ENCODE assay signal across 7 cellular contexts in genomic region chr1:93847811-93848288, GRCh38. TPM values are rescaled to one million over a fixed set of nuclear protein-coding genes. Genes with fewer than 3 reads are reported as not detected.
DNase-seq lines count a peak whose midpoint lies in the region; ATAC-seq and TF ChIP-seq lines count a peak whose summit lies in the region.

No MANE protein-coding gene starts in this region.

- TF ChIP-seq CTCF in brain microvascular endothelial cell (IDR thresholded peaks at IDR 0.05; ENCODE audit: low read depth, low read length, missing control alignments) = no peak
- no peak for TF ChIP-seq CTCF in smooth muscle cell (IDR thresholded peaks at IDR 0.05; ENCODE audit: borderline replicate concordance, insufficient read depth, poor library complexity, severe bottlenecking)

- peak; percentile 30 for ATAC-seq in GM18502 (IDR thresholded peaks at IDR 0.05; ENCODE audit: poor library complexity, unreplicated experiment)
- ATAC-seq in HG02840 (IDR thresholded peaks at IDR 0.05; ENCODE audit: low FRiP score, unreplicated experiment) = peak; percentile 24

- H3K4me2 ChIP-seq in smooth muscle cell = peak overlapping the region; percentile 94

- peak overlapping the region; percentile 83 for H3K27ac ChIP-seq in brain microvascular endothelial cell
- peak overlapping the region; percentile 100 for H3K27ac ChIP-seq in smooth muscle cell (ENCODE audit: low read depth)

- H3K9ac ChIP-seq in smooth muscle cell (ENCODE audit: low read depth) = peak overlapping the region; percentile 72

- in situ Hi-C loops in brain microvascular endothelial cell (cut with HindIII; ENCODE audit: low pct_ligation_motif_present, low sequenced_read_pairs) = no loop called here

- H3K27me3 ChIP-seq in brain microvascular endothelial cell (replicated peaks) (no peaks in the 10 kb centered on the region), smooth muscle cell (ENCODE audit: low read depth) (no peaks in the 10 kb centered on the region)

- peak overlapping the region; percentile 96 for H2AFZ ChIP-seq in smooth muscle cell (ENCODE audit: low read depth)

- H3K36me3 ChIP-seq in brain microvascular endothelial cell (replicated peaks) (no peaks in the 10 kb centered on the region), smooth muscle cell (ENCODE audit: low read depth) (no peaks in the 10 kb centered on the region)

- H3K79me2 ChIP-seq in smooth muscle cell (ENCODE audit: low read depth) = no peaks in the 10 kb centered on the region

- WGBS in smooth muscle cell (ENCODE audit: low lambda C conversion rate) = 2% methylated on average over 34 of the region's 36 CpGs

- DNase-seq in NCI-H146 treated with DMSO at 0.1 percent for 48 hours (lab: John Stamatoyannopoulos, UW; ENCODE audit: unreplicated experiment) = peak; percentile 70
- peak; percentile 87 for DNase-seq in UCSD-AML1 (lab: John Stamatoyannopoulos, UW; ENCODE audit: unreplicated experiment)
- DNase-seq in brain microvascular endothelial cell = peak; percentile 68
- peak; percentile 61 for DNase-seq in iPS-NIHi11 (ENCODE audit: low spot score)
- DNase-seq in smooth muscle cell (lab: John Stamatoyannopoulos, UW; ENCODE audit: unreplicated experiment) = peak; percentile 65

- H3K9me3 ChIP-seq in smooth muscle cell (replicated peaks; ENCODE audit: low read depth) = no peaks in the 10 kb centered on the region

- H3K4me3 ChIP-seq in brain microvascular endothelial cell (ENCODE audit: low read depth, low read length) = peak overlapping the region; percentile 87
- peak overlapping the region; percentile 92 for H3K4me3 ChIP-seq in smooth muscle cell

- H4K20me1 ChIP-seq in smooth muscle cell (ENCODE audit: low read depth) = no peaks in the 10 kb centered on the region

- H3F3A ChIP-seq in smooth muscle cell (ENCODE audit: low read depth) = peaks cover 14% of the 10 kb centered on the region

- H3K4me1 ChIP-seq in smooth muscle cell (ENCODE audit: low read depth) = peaks cover 11% of the 10 kb centered on the region

RNA-seq across cellular contexts. Expression of gene DNTTIP2, which starts 31.2 kb away (rescaled TPM):
- total RNA-seq in smooth muscle cell = 42.7 and 51.0 TPM in 2 replicates
- 37.9 and 44.9 TPM in 2 replicates for polyA plus RNA-seq in smooth muscle cell

Comparison
In these comparisons a context has a peak if more than half of its experiments do, and no peak if none do; other contexts are left out.
1. Peak in every context shown above with its lines: DNase-seq, ATAC-seq, H3K4me3 ChIP-seq and H3K27ac ChIP-seq.